In genomic region chr4:66404149-66404548, GRCh38 we compare ENCODE assay signal across 34 cellular contexts.
"Had no signal": no experiment of that assay in that cellular context is flagged by ENCODE, and none has a peak within 500 bp of the region (broad histone marks: within the 10 kb centered on the region; RNA-seq: fewer than 3 reads in every experiment).

No MANE protein-coding gene starts in this region.

- DNase-seq: activated B cell treated with CpG ODN at 0.5 μM for 24 hours; activated CD4-positive, alpha-beta T cell treated with anti-CD3 and anti-CD28 coated beads for 4 hours; activated CD4-positive, alpha-beta T cell treated with anti-CD3 and anti-CD28 coated beads, Interleukin-2, amount 50 U/mL, for 4 hours; activated effector memory CD4-positive, alpha-beta T cell treated with Interleukin-2 at 50 U/mL for 16 hours; activated naive CD4-positive, alpha-beta T cell treated with Interleukin-2 at 50 U/mL for 16 hours; colonic mucosa; effector CD8-positive, alpha-beta T cell; foreskin fibroblast; hypothalamus; immature natural killer cell; kidney; left colon; mammary epithelial cell; naive B cell; nephron progenitor cell; psoas muscle; sigmoid colon; stimulated activated CD4-positive, alpha-beta T cell treated with anti-CD3 and anti-CD28 coated beads, Interleukin-1b, Interleukin-23, amount 100 ng/mL, for 48 hours; stimulated activated CD4-positive, alpha-beta T cell treated with anti-CD3 and anti-CD28 coated beads, Interleukin-4, amount 100 ng/mL, for 4 hours; stimulated activated CD8-positive, alpha-beta memory T cell treated with anti-CD3 and anti-CD28 coated beads, Interleukin-4, amount 100 ng/mL, for 48 hours; stimulated activated naive CD8-positive, alpha-beta T cell treated with anti-CD3 and anti-CD28 coated beads, Interleukin-15, amount 100 ng/mL, for 72 hours; T-helper 1 cell; thyroid gland; upper lobe of left lung had no signal

- H3K36me3 Mint-ChIP-seq: immature natural killer cell; naive B cell; stimulated activated memory B cell treated with anti-CD40 and anti-IgM and Interleukin-4, amounts not matched to agents 10 μg/mL and 1 μg/mL and 100 μg/mL, for 72 hours had no signal

- H3K4me3 Mint-ChIP-seq: activated B cell treated with CpG ODN at 0.5 μM for 24 hours; immature natural killer cell; naive B cell; nephron progenitor cell; stimulated activated memory B cell treated with anti-CD40 and anti-IgM and Interleukin-4, amounts not matched to agents 10 μg/mL and 1 μg/mL and 100 μg/mL, for 72 hours; stimulated activated naive CD8-positive, alpha-beta T cell treated with anti-CD3 and anti-CD28 coated beads, Interleukin-15, amount 100 ng/mL, for 72 hours; T-helper 2 cell treated with Interferon-gamma antibody and Interleukin-4, amounts not matched to agents 5 μg/mL and 100 μg/mL, for 36 hours had no signal

- ATAC-seq: heart left ventricle; left colon; psoas muscle; stimulated activated memory B cell treated with anti-CD40 and anti-IgM and Interleukin-4, amounts not matched to agents 10 μg/mL and 1 μg/mL and 100 μg/mL, for 72 hours; stimulated activated naive CD8-positive, alpha-beta T cell treated with anti-CD3 and anti-CD28 coated beads, Interleukin-15, amount 100 ng/mL, for 72 hours had no signal

- H3K27me3 ChIP-seq: colonic mucosa, heart left ventricle, neutrophil, sigmoid colon, thyroid gland, upper lobe of left lung, vagina had no signal

- H3K4me1 Mint-ChIP-seq: activated B cell treated with CpG ODN at 0.5 μM for 24 hours; immature natural killer cell; naive B cell; stimulated activated memory B cell treated with anti-CD40 and anti-IgM and Interleukin-4, amounts not matched to agents 10 μg/mL and 1 μg/mL and 100 μg/mL, for 72 hours; stimulated activated naive CD8-positive, alpha-beta T cell treated with anti-CD3 and anti-CD28 coated beads, Interleukin-15, amount 100 ng/mL, for 72 hours had no signal

- H3K4me3 ChIP-seq: colonic mucosa, heart left ventricle, psoas muscle, sigmoid colon, smooth muscle cell, thyroid gland, upper lobe of left lung, vagina had no signal

- H3K27me3 Mint-ChIP-seq: activated B cell treated with CpG ODN at 0.5 μM for 24 hours; naive B cell; stimulated activated memory B cell treated with anti-CD40 and anti-IgM and Interleukin-4, amounts not matched to agents 10 μg/mL and 1 μg/mL and 100 μg/mL, for 72 hours; stimulated activated naive CD8-positive, alpha-beta T cell treated with anti-CD3 and anti-CD28 coated beads, Interleukin-15, amount 100 ng/mL, for 72 hours had no signal

- H3K9me3 Mint-ChIP-seq: nephron progenitor cell; stimulated activated naive CD8-positive, alpha-beta T cell treated with anti-CD3 and anti-CD28 coated beads, Interleukin-15, amount 100 ng/mL, for 72 hours had no signal

- H3K27ac ChIP-seq: colonic mucosa, epithelial cell of prostate, heart left ventricle, neutrophil, parathyroid adenoma, psoas muscle, sigmoid colon, thyroid gland, upper lobe of left lung, vagina had no signal

- H3K27ac Mint-ChIP-seq: activated B cell treated with CpG ODN at 0.5 μM for 24 hours; immature natural killer cell; nephron progenitor cell; stimulated activated memory B cell treated with anti-CD40 and anti-IgM and Interleukin-4, amounts not matched to agents 10 μg/mL and 1 μg/mL and 100 μg/mL, for 72 hours; stimulated activated naive CD8-positive, alpha-beta T cell treated with anti-CD3 and anti-CD28 coated beads, Interleukin-15, amount 100 ng/mL, for 72 hours; T-helper 2 cell treated with Interferon-gamma antibody and Interleukin-4, amounts not matched to agents 5 μg/mL and 100 μg/mL, for 36 hours had no signal

- H3K36me3 ChIP-seq: colonic mucosa, heart left ventricle, neutrophil, sigmoid colon, thyroid gland, upper lobe of left lung, vagina had no signal

- H3K4me2 ChIP-seq: smooth muscle cell had no signal

- H3K9me3 ChIP-seq: colonic mucosa, neutrophil, psoas muscle, sigmoid colon, thyroid gland, upper lobe of left lung, vagina had no signal

- H3K79me2 ChIP-seq: parathyroid adenoma had no signal

- H2AFZ ChIP-seq: parathyroid adenoma had no signal

- H3K9ac ChIP-seq: parathyroid adenoma had no signal

- FAIRE-seq: bronchial epithelial cell, endometrium, kidney had no signal

- H3K4me1 ChIP-seq: colonic mucosa, heart left ventricle, parathyroid adenoma, psoas muscle, sigmoid colon, thyroid gland, upper lobe of left lung, vagina had no signal
